ENCODE assay signal across 9 cellular contexts in genomic region chr3:9600597-9600996, GRCh38. TPM values are rescaled to one million over a fixed set of nuclear protein-coding genes. Genes with fewer than 3 reads are reported as not detected.
DNase-seq lines count a peak whose midpoint lies in the region; TF ChIP-seq lines count a peak whose summit lies in the region.
"Had no signal": no experiment of that assay in that cellular context is flagged by ENCODE, and none has a peak within 500 bp of the region (broad histone marks: within the 10 kb centered on the region; RNA-seq: fewer than 3 reads in every experiment).

No MANE protein-coding gene starts in this region.

- no peak overlapping the region for H3K27ac Mint-ChIP-seq in activated naive CD8-positive, alpha-beta T cell

- intact Hi-C loops in thyroid gland (cut with DNase I), result no loop called here

- no peaks in the 10 kb centered on the region for H4K20me1 ChIP-seq in smooth muscle cell (ENCODE audit: low read depth)

- H3K9me3 ChIP-seq in thyroid gland, result no peaks in the 10 kb centered on the region
- no peaks in the 10 kb centered on the region for H3K9me3 ChIP-seq in smooth muscle cell (replicated peaks; ENCODE audit: low read depth)

- no peak overlapping the region for H3K9ac ChIP-seq in smooth muscle cell (ENCODE audit: low read depth)

- TF ChIP-seq CTCF in thyroid gland (IDR thresholded peaks at IDR 0.05) (peak in 2 of 6 experiments; percentile 17 to 26), smooth muscle cell (IDR thresholded peaks at IDR 0.05; ENCODE audit: borderline replicate concordance, insufficient read depth, poor library complexity, severe bottlenecking) (no peak)

- peak overlapping the region; percentile 80 to 87 (median 86) for H3K27ac ChIP-seq in thyroid gland
- no peak overlapping the region for H3K27ac ChIP-seq in smooth muscle cell (ENCODE audit: low read depth)

- peak; percentile 54 for DNase-seq in activated CD4-positive, alpha-beta T cell treated with anti-CD3 and anti-CD28 coated beads for 48 hours
- DNase-seq in activated CD4-positive, alpha-beta T cell treated with anti-CD3 and anti-CD28 coated beads, Interleukin-2, amount 50 U/mL, for 4 hours, result no peak
- peak; percentile 3 for DNase-seq in iris pigment epithelial cell (ENCODE audit: low read depth)
- DNase-seq in thyroid gland, result peak; percentile 89 to 93
- DNase-seq in SKM-1 treated with dmso at 0.1 percent for 144 hours (lab: John Stamatoyannopoulos, UW; ENCODE audit: unreplicated experiment), result no peak
- DNase-seq in smooth muscle cell (lab: John Stamatoyannopoulos, UW; ENCODE audit: unreplicated experiment), result no peak
- no peak for DNase-seq in T-helper 9 cell
- DNase-seq: AML-193 had no signal

- no peaks in the 10 kb centered on the region for H3K36me3 ChIP-seq in thyroid gland
- H3K36me3 ChIP-seq in smooth muscle cell (ENCODE audit: low read depth), result no peaks in the 10 kb centered on the region

- H3K4me2 ChIP-seq in smooth muscle cell, result no peak overlapping the region

- peaks cover 2% of the 10 kb centered on the region for H3K4me1 Mint-ChIP-seq in activated naive CD8-positive, alpha-beta T cell (ENCODE audit: low read depth)

- peak overlapping the region; percentile 48 for H3K4me3 Mint-ChIP-seq in activated naive CD8-positive, alpha-beta T cell

- no peaks in the 10 kb centered on the region for H3K79me2 ChIP-seq in smooth muscle cell (ENCODE audit: low read depth)

- H3K4me1 ChIP-seq in thyroid gland (peaks cover 3 to 12% of the 10 kb centered on the region in 2 donors), smooth muscle cell (ENCODE audit: low read depth) (no peaks in the 10 kb centered on the region)

- H3K4me3 ChIP-seq in thyroid gland (replicated peaks in 1 of 3), result peak overlapping the region in 1 of 3 donors; percentile 18
- H3K4me3 ChIP-seq in smooth muscle cell, result no peak overlapping the region

- H2AFZ ChIP-seq in smooth muscle cell (ENCODE audit: low read depth), result no peak overlapping the region

- peaks cover 4% of the 10 kb centered on the region for H3K36me3 Mint-ChIP-seq in activated naive CD8-positive, alpha-beta T cell

- H3F3A ChIP-seq in smooth muscle cell (ENCODE audit: low read depth), result no peaks in the 10 kb centered on the region

- H3K27me3 ChIP-seq in thyroid gland (no peaks in the 10 kb centered on the region), smooth muscle cell (ENCODE audit: low read depth) (no peaks in the 10 kb centered on the region)

- peaks cover 25% of the 10 kb centered on the region for H3K27me3 Mint-ChIP-seq in activated naive CD8-positive, alpha-beta T cell

- H3K9me3 Mint-ChIP-seq in activated naive CD8-positive, alpha-beta T cell (ENCODE audit: low read depth), result no peaks in the 10 kb centered on the region

- 1 to 3% methylated on average over 6 to 15 of the region's 42 CpGs for WGBS in thyroid gland, 2 donors
- WGBS in smooth muscle cell (ENCODE audit: low lambda C conversion rate), result 96% methylated on average over 16 of the region's 42 CpGs

- peak; percentile 32 to 66 for TF ChIP-seq POLR2A in thyroid gland (IDR thresholded peaks at IDR 0.05)

RNA-seq across cellular contexts. Expression of gene LHFPL4, which starts 47.0 kb away (rescaled TPM):
- total RNA-seq in thyroid gland (under 1 TPM in 2 of 4 donors, not detected in 2; 0.11 to 0.13 TPM), smooth muscle cell (not detected in 2 replicates)
- 0.08 and 0.48 TPM in 2 replicates for polyA plus RNA-seq in smooth muscle cell

RNA-seq across cellular contexts. Expression of gene MTMR14, which starts 48.7 kb away (rescaled TPM):
- total RNA-seq in thyroid gland (10 to 100 TPM; 30.0 to 35.5 (median 33.5) TPM), smooth muscle cell (13.6 and 14.0 TPM in 2 replicates)
- polyA plus RNA-seq in smooth muscle cell, result 21.5 and 24.3 TPM in 2 replicates

Comparison
In these comparisons a context has a peak if more than half of its experiments do, and no peak if none do; other contexts are left out.
1. DNase-seq: peak in activated CD4-positive, alpha-beta T cell treated with anti-CD3 and anti-CD28 coated beads for 48 hours (single experiment), iris pigment epithelial cell (single experiment) and thyroid gland (2 of 2); none in activated CD4-positive, alpha-beta T cell treated with anti-CD3 and anti-CD28 coated beads, Interleukin-2, amount 50 U/mL, for 4 hours (0 of 2), SKM-1 treated with dmso at 0.1 percent for 144 hours (single experiment), smooth muscle cell (single experiment) and T-helper 9 cell (single experiment).